In genomic region chr3:5531741-5532140, GRCh38 we compare ENCODE assay signal across 37 cellular contexts.
"Had no signal": no experiment of that assay in that cellular context is flagged by ENCODE, and none has a peak within 500 bp of the region (broad histone marks: within the 10 kb centered on the region; RNA-seq: fewer than 3 reads in every experiment).

No MANE protein-coding gene starts in this region.

- FAIRE-seq: RCC 7860 had no signal

- H3K36me3 ChIP-seq: ascending aorta, cardiac muscle cell, colonic mucosa, WERI-Rb-1 had no signal

- H3K4me2 ChIP-seq: PC-9 had no signal

- H3K4me1 ChIP-seq: ascending aorta, colonic mucosa had no signal

- H3K27ac ChIP-seq: ascending aorta, cardiac muscle cell, colonic mucosa, PC-9, RWPE1, WERI-Rb-1 had no signal

- H3K4me3 ChIP-seq: ascending aorta, cardiac muscle cell, colonic mucosa, PC-9 had no signal

- H3K27me3 ChIP-seq: ascending aorta, cardiac muscle cell, colonic mucosa had no signal

- H3K9me3 ChIP-seq: ascending aorta, colonic mucosa had no signal

- H2AFZ ChIP-seq: PC-9 had no signal

- DNase-seq: activated CD4-positive, alpha-beta memory T cell treated with anti-CD3 and anti-CD28 coated beads, Interleukin-2, amount 10 ng/mL, durations not matched to agents 7 days and 5 days; activated CD4-positive, alpha-beta T cell treated with anti-CD3 and anti-CD28 coated beads for 1 hour; activated CD4-positive, alpha-beta T cell treated with anti-CD3 and anti-CD28 coated beads for 48 hours; activated CD4-positive, CD25-positive, alpha-beta regulatory T cell; activated CD8-positive, alpha-beta memory T cell treated with anti-CD3 and anti-CD28 coated beads for 24 hours; activated CD8-positive, alpha-beta memory T cell treated with anti-CD3 and anti-CD28 coated beads, Interleukin-2, amount 10 ng/mL, durations not matched to agents 7 days and 5 days; activated CD8-positive, alpha-beta memory T cell treated with anti-CD3 and anti-CD28 coated beads, Interleukin-2, amount 50 U/mL, for 48 hours; activated effector memory CD4-positive, alpha-beta T cell treated with Interleukin-2 at 50 U/mL for 16 hours; activated naive CD4-positive, alpha-beta T cell; activated naive CD4-positive, alpha-beta T cell treated with anti-CD3 and anti-CD28 coated beads, Interleukin-2, amount 50 U/mL, for 16 hours; activated naive CD8-positive, alpha-beta T cell treated with anti-CD3 and anti-CD28 coated beads for 36 hours; activated T-cell treated with anti-CD3 and anti-CD28 coated beads, Interleukin-2, amount 50 U/mL, for 48 hours; amniotic stem cell; colonic mucosa; Kasumi-1; MM.1S; MV-4-11; NCI-H1092; NCI-H1436 treated with DMSO at 0.1 percent for 48 hours; NCI-H1694 treated with DMSO at 0.1 percent for 48 hours; NCI-H2171 treated with DMSO at 0.1 percent for 48 hours; NCI-H226; NCI-H446 treated with DMSO at 0.1 percent for 48 hours; NCI-H69; NCI-H82; PC-9; SIG-M5; SW 1271; T-helper 1 cell; T-helper 2 cell; T-helper 9 cell; WERI-Rb-1 had no signal

- ATAC-seq: activated CD8-positive, alpha-beta memory T cell treated with anti-CD3 and anti-CD28 coated beads, Interleukin-2, amount 10 ng/mL, durations not matched to agents 7 days and 5 days; Right ventricle myocardium inferior had no signal
